In the genomic region with DNA sequence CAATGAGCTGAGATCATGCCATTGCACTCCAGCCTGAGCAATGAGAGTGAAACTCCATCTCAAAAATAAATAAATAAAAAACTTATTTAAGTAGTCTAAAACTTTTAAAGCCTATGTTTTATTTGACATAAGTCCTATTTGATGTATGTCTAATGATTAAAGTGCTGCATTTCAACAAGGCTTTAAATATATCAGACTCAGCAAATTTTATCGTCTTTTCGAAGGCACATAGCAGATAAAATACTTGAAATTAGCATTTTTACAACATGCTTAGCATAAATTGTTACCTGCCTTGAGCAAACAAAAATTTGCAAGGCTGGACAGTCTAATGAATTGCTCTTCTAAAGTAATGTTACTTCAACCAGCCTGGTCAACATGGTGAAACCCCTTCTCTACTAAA, we compare ENCODE assay signal across 9 cellular contexts.
"Had no signal": no experiment of that assay in that cellular context is flagged by ENCODE, and none has a peak within 500 bp of the region (broad histone marks: within the 10 kb centered on the region; RNA-seq: fewer than 3 reads in every experiment).

No MANE protein-coding gene starts in this region.

- H3K4me3 ChIP-seq: GM23338 had no signal

- H3K9ac ChIP-seq: KMS-11 had no signal

- ATAC-seq: GM23338 had no signal

- FAIRE-seq: H1, H54, HTR-8/SVneo had no signal

- DNase-seq: H9, HCEC 1CT, Karpas-422, KBM-7 had no signal

- H3K4me2 ChIP-seq: GM23338, KMS-11 had no signal

- H2AFZ ChIP-seq: GM23338 had no signal

- H3K27ac ChIP-seq: KMS-11 had no signal
